ENCODE assay signal across 35 cellular contexts in the genomic region with DNA sequence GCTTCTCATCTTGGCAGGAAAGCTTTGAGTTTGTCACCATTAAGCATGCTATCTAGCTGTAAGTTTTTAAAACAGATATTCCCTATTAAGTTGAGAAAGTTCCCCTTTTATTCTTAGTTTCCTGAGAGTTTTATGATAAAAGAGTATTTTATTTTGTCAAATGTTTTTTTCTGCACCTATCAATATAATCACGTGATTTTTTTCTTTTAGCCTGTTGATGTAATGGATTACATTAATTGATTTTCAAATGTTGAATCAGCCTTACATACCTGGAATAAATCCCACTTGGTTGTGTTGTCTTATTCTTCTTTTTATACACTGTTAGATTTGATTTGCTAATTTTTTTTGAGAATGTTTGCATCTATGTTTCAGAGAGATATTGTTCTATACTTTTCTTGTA.
"Had no signal": no experiment of that assay in that cellular context is flagged by ENCODE, and none has a peak within 500 bp of the region (broad histone marks: within the 10 kb centered on the region; RNA-seq: fewer than 3 reads in every experiment).

No MANE protein-coding gene starts in this region.

- H3K4me3 ChIP-seq: MG63 had no signal

- DNase-seq: Karpas-422, Kasumi-1, MG63, MM.1S, MV-4-11, NCI-H1048, NCI-H1092, NCI-H1092 treated with DMSO at 0.1 percent for 48 hours, NCI-H1105, NCI-H1105 treated with DMSO at 0.1 percent for 48 hours, NCI-H1417, NCI-H1417 treated with DMSO at 0.1 percent for 48 hours, NCI-H1436, NCI-H1436 treated with DMSO at 0.1 percent for 48 hours, NCI-H146, NCI-H1694, NCI-H1694 treated with DMSO at 0.1 percent for 48 hours, NCI-H187, NCI-H187 treated with DMSO at 0.1 percent for 48 hours, NCI-H1930, NCI-H2029, NCI-H2029 treated with DMSO at 0.1 percent for 48 hours, NCI-H2081, NCI-H2081 treated with DMSO at 0.1 percent for 48 hours, NCI-H2107, NCI-H2171, NCI-H2171 treated with DMSO at 0.1 percent for 48 hours, NCI-H2227 treated with DMSO at 0.1 percent for 48 hours, NCI-H226, NCI-H345, NCI-H446, NCI-H446 treated with DMSO at 0.1 percent for 48 hours, NCI-H510A, NCI-H510A treated with DMSO at 0.1 percent for 48 hours, NCI-H524 had no signal

- H3K27me3 ChIP-seq: MG63 had no signal

- H3K9me3 ChIP-seq: MG63 had no signal

- H3K36me3 ChIP-seq: MG63 had no signal
